In genomic region chr2:96407041-96407918, GRCh38 we compare ENCODE assay signal across 1 cellular context.
TF ChIP-seq lines count a peak whose summit lies in the region.

No MANE protein-coding gene starts in this region.

TF ChIP-seq in HepG2, 621 proteins besides CTCF, POLR2A, EP300 and RAD21 (continued from another document and continues in another):
- no peak for TF ChIP-seq TFAP4 (IDR thresholded peaks at IDR 0.05; ENCODE audit: borderline replicate concordance, low read depth)
- TF ChIP-seq MEF2D (CRISPR knock-in tag; IDR thresholded peaks at IDR 0.05) = peak; percentile 74; the same call in 1 of the 2 replicates
- peak; percentile 31 for TF ChIP-seq ZNF883 (CRISPR knock-in tag; IDR thresholded peaks at IDR 0.05; ENCODE audit: not compliant biosample characterization)
- peak; percentile 48; the same call in 1 of the 2 replicates for TF ChIP-seq RFXANK (CRISPR knock-in tag; IDR thresholded peaks at IDR 0.05)
- TF ChIP-seq FOSL2 (CRISPR knock-in tag; IDR thresholded peaks at IDR 0.05) = peak; percentile 53; the same call in 1 of the 2 replicates
- TF ChIP-seq GZF1 (CRISPR knock-in tag; IDR thresholded peaks at IDR 0.05) = peak; percentile 71
- TF ChIP-seq ZNF660 (CRISPR knock-in tag; IDR thresholded peaks at IDR 0.05; ENCODE audit: borderline replicate concordance, low read depth) = no peak
- TF ChIP-seq PHF8 (CRISPR knock-in tag; IDR thresholded peaks at IDR 0.05) = peak; percentile 38; the same call in 1 of the 2 replicates
- TF ChIP-seq HOXD1 (CRISPR knock-in tag; IDR thresholded peaks at IDR 0.05) = peak; percentile 27; the same call in 1 of the 2 replicates
- no peak for TF ChIP-seq NR0B2 (CRISPR knock-in tag; IDR thresholded peaks at IDR 0.05)
- 0 out of 2 replicates have a peak, but pooled peaks have one; percentile 41 for TF ChIP-seq ZNF142 (CRISPR knock-in tag; IDR thresholded peaks at IDR 0.05)
- TF ChIP-seq MBNL3 (CRISPR knock-in tag; conservative IDR thresholded peaks at IDR 0.05) = no peak
- TF ChIP-seq ZMYM3 (CRISPR knock-in tag; IDR thresholded peaks at IDR 0.05) = peak; percentile 77
- TF ChIP-seq SNAPC2 (CRISPR knock-in tag; IDR thresholded peaks at IDR 0.05) = no peak
- no peak for TF ChIP-seq USF2 (IDR thresholded peaks at IDR 0.05; ENCODE audit: low read depth, low read length)
- no peak for TF ChIP-seq USF2 (CRISPR knock-in tag; IDR thresholded peaks at IDR 0.05; ENCODE audit: borderline replicate concordance)
- no peak for TF ChIP-seq DBP (CRISPR knock-in tag; IDR thresholded peaks at IDR 0.05; ENCODE audit: not compliant biosample characterization)
- no peak for TF ChIP-seq RERE (CRISPR knock-in tag; IDR thresholded peaks at IDR 0.05; ENCODE audit: low read depth)
- TF ChIP-seq ZNF546 (CRISPR knock-in tag; conservative IDR thresholded peaks at IDR 0.05) = no peak
- TF ChIP-seq ZNF724P (CRISPR knock-in tag; IDR thresholded peaks at IDR 0.05; ENCODE audit: borderline replicate concordance) = 0 out of 2 replicates have a peak, but pooled peaks have one; percentile 78
- no peak for TF ChIP-seq ZNF256 (CRISPR knock-in tag; conservative IDR thresholded peaks at IDR 0.05)
- no peak for TF ChIP-seq ZNF124 (CRISPR knock-in tag; IDR thresholded peaks at IDR 0.05)
- TF ChIP-seq ZNF792 (CRISPR knock-in tag; IDR thresholded peaks at IDR 0.05) = no peak
- TF ChIP-seq KMT2A (CRISPR knock-in tag; IDR thresholded peaks at IDR 0.05) = no peak
- peak; percentile 68 for TF ChIP-seq ZNF12 (CRISPR knock-in tag; IDR thresholded peaks at IDR 0.05)
- TF ChIP-seq MED13 (CRISPR knock-in tag; IDR thresholded peaks at IDR 0.05) = no peak
- TF ChIP-seq PRDM10 (CRISPR knock-in tag; IDR thresholded peaks at IDR 0.05; ENCODE audit: low read depth) = no peak
- TF ChIP-seq ZFY (CRISPR knock-in tag; IDR thresholded peaks at IDR 0.05) = peak; percentile 50
- TF ChIP-seq KDM6A (CRISPR knock-in tag; IDR thresholded peaks at IDR 0.05; ENCODE audit: low read depth) = no peak
- TF ChIP-seq ZMYM2 (CRISPR knock-in tag; IDR thresholded peaks at IDR 0.05) = no peak
- TF ChIP-seq JUND (CRISPR knock-in tag; IDR thresholded peaks at IDR 0.05) = 0 out of 2 replicates have a peak, but pooled peaks have one; percentile 46
- peak; percentile 46; the same call in 1 of the 2 replicates for TF ChIP-seq RXRA (CRISPR knock-in tag; IDR thresholded peaks at IDR 0.05)
- TF ChIP-seq ZNF280B (CRISPR knock-in tag; IDR thresholded peaks at IDR 0.05; ENCODE audit: borderline replicate concordance) = peak; percentile 83
- no peak for TF ChIP-seq HOMEZ (CRISPR knock-in tag; IDR thresholded peaks at IDR 0.05; ENCODE audit: low read depth)
